Comparison of ENCODE assay signal across 11 cellular contexts in genomic region chr6:57048577-57048976, GRCh38. TPM values are rescaled to one million over a fixed set of nuclear protein-coding genes. Genes with fewer than 3 reads are reported as not detected.
DNase-seq lines count a peak whose midpoint lies in the region; ATAC-seq and TF ChIP-seq lines count a peak whose summit lies in the region.
"Had no signal": no experiment of that assay in that cellular context is flagged by ENCODE, and none has a peak within 500 bp of the region (broad histone marks: within the 10 kb centered on the region; RNA-seq: fewer than 3 reads in every experiment).

No MANE protein-coding gene starts in this region.

- H2AK5ac ChIP-seq in mesenchymal stem cell (ENCODE audit: low read length, severe bottlenecking), result no peak overlapping the region

- H3K36me3 Mint-ChIP-seq in activated naive CD8-positive, alpha-beta T cell, result peaks cover 5% of the 10 kb centered on the region

- no peak overlapping the region for H2BK5ac ChIP-seq in mesenchymal stem cell (ENCODE audit: low read depth, low read length, poor library complexity, severe bottlenecking)

- H4K8ac ChIP-seq in mesenchymal stem cell (ENCODE audit: low read length), result no peak overlapping the region

- H3K4me3 ChIP-seq in BLaER1 treated with 17β-estradiol and CSF1 and Interleukin-3, amounts not matched to agents 10 nM and 100 nM, result peak overlapping the region in 9 of 10 experiments; percentile 42 to 67 (median 53); a peak in 12 of 20 replicates
- H3K4me3 ChIP-seq in HFF-Myc (replicated peaks; ENCODE audit: low read depth, low read length) (peak overlapping the region; percentile 48), mesenchymal stem cell (ENCODE audit: insufficient read depth in 1 of 2, low read depth in 1 of 2, low read length in 2 of 2) (peak overlapping the region in 1 of 2 experiments; percentile 74), lower lobe of right lung (no peak overlapping the region)

- no peak overlapping the region for H3K18ac ChIP-seq in mesenchymal stem cell (ENCODE audit: low read depth in 1 of 2, low read length in 2 of 2)

- TF ChIP-seq CTCF in HFF-Myc (IDR thresholded peaks at IDR 0.05; ENCODE audit: low read depth, low read length, missing control alignments) (no peak), lower lobe of right lung (IDR thresholded peaks at IDR 0.05) (no peak)

- no peak overlapping the region for H2AFZ ChIP-seq in mesenchymal stem cell (ENCODE audit: low read depth, low read length)

- peaks cover 12 to 43% (median 33%) of the 10 kb centered on the region in 11 experiments; a peak in 17 of 22 replicates for H4K20me1 ChIP-seq in BLaER1 treated with 17β-estradiol and CSF1 and Interleukin-3, amounts not matched to agents 10 nM and 100 nM

- H2BK120ac ChIP-seq in mesenchymal stem cell (ENCODE audit: low read depth, low read length), result no peak overlapping the region

- H3K27ac Mint-ChIP-seq in activated naive CD8-positive, alpha-beta T cell, result no peak overlapping the region

- H4K91ac ChIP-seq in mesenchymal stem cell (ENCODE audit: low read length), result no peak overlapping the region

- H3K9ac ChIP-seq in BLaER1 treated with 17β-estradiol and CSF1 and Interleukin-3, amounts not matched to agents 10 nM and 100 nM, result peak overlapping the region in 9 of 11 experiments; percentile 26 to 67 (median 48); a peak in 10 of 22 replicates
- H3K9ac ChIP-seq in mesenchymal stem cell (ENCODE audit: low read length), result peak overlapping the region; percentile 64

- H3K14ac ChIP-seq in mesenchymal stem cell (ENCODE audit: low read length in 2 of 2), result no peak overlapping the region

- H3K9me3 Mint-ChIP-seq in activated naive CD8-positive, alpha-beta T cell (ENCODE audit: low read depth), result no peaks in the 10 kb centered on the region

- no peaks in the 10 kb centered on the region for H3K27me3 Mint-ChIP-seq in activated naive CD8-positive, alpha-beta T cell

- H3K4ac ChIP-seq in mesenchymal stem cell (ENCODE audit: low read depth in 1 of 2, low read length in 2 of 2), result no peak overlapping the region

- H3K36me3 ChIP-seq in BLaER1 treated with 17β-estradiol and CSF1 and Interleukin-3, amounts not matched to agents 10 nM and 100 nM, result peaks cover 42 to 56% (median 46%) of the 10 kb centered on the region in 11 experiments
- H3K36me3 ChIP-seq in mesenchymal stem cell (ENCODE audit: control insufficient read depth in 1 of 2, insufficient read depth in 2 of 2, low read depth in 1 of 2, low read length in 2 of 2), result peaks cover 0 to 56% of the 10 kb centered on the region in 2 experiments
- peaks cover 35% of the 10 kb centered on the region for H3K36me3 ChIP-seq in lower lobe of right lung

- H3K4me1 ChIP-seq in BLaER1 treated with 17β-estradiol and CSF1 and Interleukin-3, amounts not matched to agents 10 nM and 100 nM, result peaks cover 14 to 25% (median 22%) of the 10 kb centered on the region in 10 experiments
- H3K4me1 ChIP-seq in mesenchymal stem cell (ENCODE audit: control insufficient read depth, insufficient read depth, low read depth, low read length), result no peaks in the 10 kb centered on the region
- peaks cover 16% of the 10 kb centered on the region for H3K4me1 ChIP-seq in lower lobe of right lung

- peaks cover 6% of the 10 kb centered on the region for H3K79me1 ChIP-seq in mesenchymal stem cell (replicated peaks; ENCODE audit: low read length, poor library complexity, severe bottlenecking)

- no peaks in the 10 kb centered on the region for H3K27me3 ChIP-seq in BLaER1 treated with 17β-estradiol and CSF1 and Interleukin-3, amounts not matched to agents 10 nM and 100 nM
- no peaks in the 10 kb centered on the region for H3K27me3 ChIP-seq in mesenchymal stem cell (ENCODE audit: control insufficient read depth in 1 of 2, insufficient read depth in 1 of 2, low read length in 2 of 2)
- H3K27me3 ChIP-seq in lower lobe of right lung (ENCODE audit: low read depth), result no peaks in the 10 kb centered on the region

- H2BK12ac ChIP-seq in mesenchymal stem cell (ENCODE audit: low read length in 2 of 2), result no peak overlapping the region

- H3K23ac ChIP-seq in mesenchymal stem cell (ENCODE audit: low read length in 2 of 2), result no peak overlapping the region

- no peak for ATAC-seq in GM21737 (IDR thresholded peaks at IDR 0.05; ENCODE audit: unreplicated experiment)
- no peak for ATAC-seq in lower lobe of right lung

- peaks cover 31% of the 10 kb centered on the region for H3K4me1 Mint-ChIP-seq in activated naive CD8-positive, alpha-beta T cell (ENCODE audit: low read depth)

- 65% methylated on average over 5 of the region's 5 CpGs for WGBS in mesenchymal stem cell

- H2BK15ac ChIP-seq in mesenchymal stem cell (ENCODE audit: low read depth, poor library complexity, severe bottlenecking), result no peak overlapping the region

- intact Hi-C loops in lower lobe of right lung (cut with DNase I), result no loop called here

- H3K4me2 ChIP-seq in BLaER1 treated with 17β-estradiol and CSF1 and Interleukin-3, amounts not matched to agents 10 nM and 100 nM, result peak overlapping the region; percentile 66 to 88 (median 81)
- no peak overlapping the region for H3K4me2 ChIP-seq in mesenchymal stem cell (ENCODE audit: low read length, poor library complexity, severe bottlenecking)

- H3K9me3 ChIP-seq in BLaER1 treated with 17β-estradiol and CSF1 and Interleukin-3, amounts not matched to agents 10 nM and 100 nM (replicated peaks in 1 of 11), result no peaks in the 10 kb centered on the region
- no peaks in the 10 kb centered on the region for H3K9me3 ChIP-seq in mesenchymal stem cell (ENCODE audit: control insufficient read depth, low read length)
- no peaks in the 10 kb centered on the region for H3K9me3 ChIP-seq in lower lobe of right lung

- no peak overlapping the region for H3K27ac ChIP-seq in BLaER1 treated with 17β-estradiol and CSF1 and Interleukin-3, amounts not matched to agents 10 nM and 100 nM
- H3K27ac ChIP-seq in mesenchymal stem cell (ENCODE audit: low read length, poor library complexity, severe bottlenecking) (no peak overlapping the region), lower lobe of right lung (no peak overlapping the region)

- peak overlapping the region; percentile 78 for H3K4me3 Mint-ChIP-seq in activated naive CD8-positive, alpha-beta T cell

- DNase-seq in HFF-Myc (ENCODE audit: extremely low read depth, low read depth) (no peak), mesenchymal stem cell (peak; percentile 12), CD1c-positive myeloid dendritic cell (ENCODE audit: extremely low spot score) (no peak), lower lobe of right lung (no peak), mucosa of gallbladder (ENCODE audit: low spot score) (no peak)
- DNase-seq: amniotic stem cell; NCI-H524 treated with DMSO at 0.1 percent for 48 hours; stimulated activated CD4-positive, alpha-beta T cell treated with anti-CD3 and anti-CD28 coated beads, Interleukin-15, amount 100 ng/mL, for 24 hours had no signal

RNA-seq across cellular contexts. Expression of gene KIAA1586, which starts 2.1 kb away (rescaled TPM):
- 7.6 TPM for polyA plus RNA-seq in mesenchymal stem cell (2013, experiment 1 of 2)
- 7.7 TPM for polyA plus RNA-seq in mesenchymal stem cell (2013, experiment 2 of 2)
- 10.2 TPM for total RNA-seq in lower lobe of right lung
- total RNA-seq in mucosa of gallbladder, result 8.2 TPM

RNA-seq across cellular contexts. Expression of gene ZNF451, which starts 41.4 kb away (rescaled TPM):
- 13.2 TPM for polyA plus RNA-seq in mesenchymal stem cell (2013, experiment 1 of 2)
- polyA plus RNA-seq in mesenchymal stem cell (2013, experiment 2 of 2), result 13.0 TPM
- total RNA-seq in lower lobe of right lung, result 56.9 TPM
- total RNA-seq in mucosa of gallbladder, result 41.5 TPM
